34 cellular contexts compared by ENCODE assay signal in genomic region chr15:84883433-84883832, GRCh38. TPM values are rescaled to one million over a fixed set of nuclear protein-coding genes. Genes with fewer than 3 reads are reported as not detected.
DNase-seq lines count a peak whose midpoint lies in the region; ATAC-seq, FAIRE-seq and TF ChIP-seq lines count a peak whose summit lies in the region.
"Had no signal": no experiment of that assay in that cellular context is flagged by ENCODE, and none has a peak within 500 bp of the region (broad histone marks: within the 10 kb centered on the region; RNA-seq: fewer than 3 reads in every experiment).

No MANE protein-coding gene starts in this region.

- peaks cover 10% of the 10 kb centered on the region for H3K27me3 Mint-ChIP-seq in neural progenitor cell (ENCODE audit: insufficient read depth, low read depth)
- H3K27me3 Mint-ChIP-seq: CD4-positive, alpha-beta memory T cell had no signal

- H3K4me2 ChIP-seq in hepatocyte (no peak overlapping the region), neural progenitor cell (no peak overlapping the region)
- H3K4me2 ChIP-seq: GM23338 had no signal

- H3F3A ChIP-seq in neural progenitor cell (ENCODE audit: low read depth), result no peaks in the 10 kb centered on the region

- H3K9me3 ChIP-seq in body of pancreas (no peaks in the 10 kb centered on the region), hepatocyte (ENCODE audit: low read depth) (no peaks in the 10 kb centered on the region), pancreas (no peaks in the 10 kb centered on the region), neural progenitor cell (ENCODE audit: low read depth) (no peaks in the 10 kb centered on the region)
- H3K9me3 ChIP-seq: upper lobe of left lung had no signal

- ATAC-seq in body of pancreas (peak; percentile 72), pancreas (peak; percentile 26 to 61 (median 59)), GM18858 (IDR thresholded peaks at IDR 0.05; ENCODE audit: unreplicated experiment) (no peak), HG03354 (IDR thresholded peaks at IDR 0.05; ENCODE audit: poor library complexity, severe bottlenecking, unreplicated experiment) (no peak), HG03139 (IDR thresholded peaks at IDR 0.05; ENCODE audit: unreplicated experiment) (no peak)
- ATAC-seq: GM23338, left colon had no signal

- POLR2A ChIA-PET in HEK293T (lab: Yijun Ruan, JAX), result no interaction called here

- H3K27me3 ChIP-seq in body of pancreas (no peaks in the 10 kb centered on the region), hepatocyte (no peaks in the 10 kb centered on the region), pancreas (no peaks in the 10 kb centered on the region), neural progenitor cell (no peaks in the 10 kb centered on the region)
- H3K27me3 ChIP-seq: upper lobe of left lung had no signal

- intact Hi-C loops in body of pancreas (cut with DNase I) (no loop called here), pancreas (cut with DNase I) (loop anchor here in 1 of 3 donors (5.0 kb wide), 1 partner anchor 61 kb away; no protein-coding TSS in a partner anchor)

- 45 to 46% methylated on average over 6 of the region's 6 CpGs for WGBS in body of pancreas, 2 donors
- WGBS in hepatocyte (ENCODE audit: low lambda C conversion rate, missing lambda C conversion rate), result 67% methylated on average over 6 of the region's 6 CpGs
- WGBS in pancreas, 2 donors, result 32 to 41% methylated on average over 6 of the region's 6 CpGs

- no peaks in the 10 kb centered on the region for H3K9me2 ChIP-seq in hepatocyte (replicated peaks; ENCODE audit: insufficient read depth)

- H3K36me3 ChIP-seq in body of pancreas (replicated peaks in 1 of 2; ENCODE audit: insufficient read depth in 1 of 2, low read depth in 2 of 2) (no peaks in the 10 kb centered on the region), hepatocyte (replicated peaks; ENCODE audit: insufficient read depth, low read depth) (no peaks in the 10 kb centered on the region), pancreas (no peaks in the 10 kb centered on the region), neural progenitor cell (no peaks in the 10 kb centered on the region)
- H3K36me3 ChIP-seq: upper lobe of left lung had no signal

- H3K27ac ChIP-seq in body of pancreas, result peak overlapping the region in 3 of 4 donors; percentile 62 to 79 (median 75)
- peak overlapping the region; percentile 86 for H3K27ac ChIP-seq in hepatocyte
- H3K27ac ChIP-seq in pancreas, result peak overlapping the region in 3 of 4 donors; percentile 52 to 80 (median 69)
- H3K27ac ChIP-seq in neural progenitor cell, result no peak overlapping the region
- H3K27ac ChIP-seq: upper lobe of left lung had no signal

- no peak overlapping the region for H3K4me3 Mint-ChIP-seq in neural progenitor cell
- H3K4me3 Mint-ChIP-seq: activated naive CD8-positive, alpha-beta T cell; CD4-positive, alpha-beta memory T cell; GM23338 had no signal

- H3K9ac ChIP-seq in neural progenitor cell, result no peak overlapping the region

- no peak for TF ChIP-seq CTCF in body of pancreas (IDR thresholded peaks at IDR 0.05)
- TF ChIP-seq CTCF in hepatocyte (IDR thresholded peaks at IDR 0.05; ENCODE audit: poor library complexity), result no peak
- no peak for TF ChIP-seq CTCF in pancreas (IDR thresholded peaks at IDR 0.05)
- no peak for TF ChIP-seq CTCF in neural progenitor cell (IDR thresholded peaks at IDR 0.05)

- no peaks in the 10 kb centered on the region for H3K9me3 Mint-ChIP-seq in neural progenitor cell
- H3K9me3 Mint-ChIP-seq: CD4-positive, alpha-beta memory T cell; GM23338 had no signal

- H3K4me1 Mint-ChIP-seq in neural progenitor cell, result peaks cover 3% of the 10 kb centered on the region
- H3K4me1 Mint-ChIP-seq: CD4-positive, alpha-beta memory T cell had no signal

- H4K20me1 ChIP-seq in hepatocyte (ENCODE audit: insufficient read depth, poor library complexity, severe bottlenecking) (no peaks in the 10 kb centered on the region), neural progenitor cell (ENCODE audit: low read depth) (no peaks in the 10 kb centered on the region)

- no peak for FAIRE-seq in pancreas (lab: Jason Lieb, UNC)
- FAIRE-seq: TTC549 had no signal

- H3K4me3 ChIP-seq in body of pancreas (no peak overlapping the region), hepatocyte (no peak overlapping the region), pancreas (no peak overlapping the region), neural progenitor cell (no peak overlapping the region)
- H3K4me3 ChIP-seq: GM23338, upper lobe of left lung had no signal

- H3K79me2 ChIP-seq in hepatocyte, result no peaks in the 10 kb centered on the region
- no peaks in the 10 kb centered on the region for H3K79me2 ChIP-seq in neural progenitor cell (ENCODE audit: low read depth)

- no peaks in the 10 kb centered on the region for H3K36me3 Mint-ChIP-seq in neural progenitor cell
- H3K36me3 Mint-ChIP-seq: activated naive CD8-positive, alpha-beta T cell; CD4-positive, alpha-beta memory T cell had no signal

- no peak overlapping the region for H3K27ac Mint-ChIP-seq in neural progenitor cell
- H3K27ac Mint-ChIP-seq: activated naive CD8-positive, alpha-beta T cell; CD4-positive, alpha-beta memory T cell; GM23338 had no signal

- DNase-seq in HEK293T (ENCODE audit: extremely low spot score) (no peak), body of pancreas (no peak), hepatocyte (ENCODE audit: low spot score) (peak; percentile 45), pancreas (no peak), neural progenitor cell (ENCODE audit: low spot score) (no peak)
- DNase-seq: activated CD4-positive, CD25-positive, alpha-beta regulatory T cell treated with anti-CD3 and anti-CD28 coated beads, Interleukin-2, amount 50 U/mL, for 72 hours; activated effector memory CD4-positive, alpha-beta T cell treated with Interleukin-2 at 50 U/mL for 16 hours; activated T-cell treated with anti-CD3 and anti-CD28 coated beads for 4 hours; CD4-positive, alpha-beta memory T cell; effector memory CD4-positive, alpha-beta T cell; IMR-90; left colon; mesendoderm; NCI-H1092; NCI-H187 treated with DMSO at 0.1 percent for 48 hours; NCI-H345; NCI-H774; occipital lobe; right cardiac atrium; stimulated activated CD4-positive, alpha-beta T cell treated with anti-CD3 and anti-CD28 coated beads, Interleukin-12 subunit alpha, Interleukin-12 subunit beta, amount 100 ng/mL, for 4 hours; stimulated activated CD4-positive, alpha-beta T cell treated with anti-CD3 and anti-CD28 coated beads, Interleukin-4, amount 100 ng/mL, for 1 hour; T-helper 1 cell had no signal

- H2AFZ ChIP-seq in hepatocyte (no peak overlapping the region), neural progenitor cell (replicated peaks) (no peak overlapping the region)
- H2AFZ ChIP-seq: GM23338 had no signal

- H3K4me1 ChIP-seq in body of pancreas (peaks cover 23% of the 10 kb centered on the region), hepatocyte (ENCODE audit: insufficient read depth) (peaks cover 9% of the 10 kb centered on the region), pancreas (peaks cover 0 to 3% (median 0%) of the 10 kb centered on the region in 3 donors), neural progenitor cell (no peaks in the 10 kb centered on the region)
- H3K4me1 ChIP-seq: upper lobe of left lung had no signal

- TF ChIP-seq POLR2A in body of pancreas (IDR thresholded peaks at IDR 0.05), result peak in 1 of 3 donors; percentile 10

- CTCF ChIA-PET in HEK293T (lab: Yijun Ruan, JAX), result interaction anchor here (0.7 to 0.9 kb wide), 2 partner anchors 18 to 44 kb away, joined by 3 read pairs; no protein-coding TSS in a partner anchor

TF ChIP-seq in HEK293T, 16 proteins besides CTCF, POLR2A, EP300 and RAD21:
- no peak for TF ChIP-seq HDGF (IDR thresholded peaks at IDR 0.05; ENCODE audit: borderline replicate concordance)
- TF ChIP-seq PKNOX1 (IDR thresholded peaks at IDR 0.05), result peak; percentile 68

RNA-seq across cellular contexts. Expression of gene SLC28A1, which starts 1.0 kb away (rescaled TPM):
- total RNA-seq in body of pancreas (under 1 TPM in 1 of 2 donors, not detected in 1; 0.26 TPM), hepatocyte (2.7 and 3.0 TPM in 2 replicates), pancreas (under 1 TPM in 3 of 6 donors, not detected in 3; 0.08 to 0.21 (median 0.19) TPM), neural progenitor cell (ENCODE audit: low replicate concordance) (not detected in 2 replicates)
- polyA plus RNA-seq in hepatocyte (1.5 and 2.5 TPM in 2 replicates), pancreas (under 1 TPM; 0.02 to 0.11 TPM)
- total RNA-seq: A673; CD4-positive, alpha-beta memory T cell; cerebellum; epithelial cell of proximal tubule; fibroblast of villous mesenchyme; GM23338; IMR-90; left colon; occipital lobe; RPMI7951; upper lobe of left lung had no signal
- polyA plus RNA-seq: CD4-positive, alpha-beta memory T cell; GM23338; IMR-90 had no signal

Comparison
In these comparisons a context has a peak if more than half of its experiments do, and no peak if none do; other contexts are left out.
1. ATAC-seq: peak in body of pancreas (single experiment) and pancreas (4 of 4); none in GM18858 (single experiment), HG03354 (single experiment) and HG03139 (single experiment).